Comparison of ENCODE assay signal across 1 cellular context in the genomic region with DNA sequence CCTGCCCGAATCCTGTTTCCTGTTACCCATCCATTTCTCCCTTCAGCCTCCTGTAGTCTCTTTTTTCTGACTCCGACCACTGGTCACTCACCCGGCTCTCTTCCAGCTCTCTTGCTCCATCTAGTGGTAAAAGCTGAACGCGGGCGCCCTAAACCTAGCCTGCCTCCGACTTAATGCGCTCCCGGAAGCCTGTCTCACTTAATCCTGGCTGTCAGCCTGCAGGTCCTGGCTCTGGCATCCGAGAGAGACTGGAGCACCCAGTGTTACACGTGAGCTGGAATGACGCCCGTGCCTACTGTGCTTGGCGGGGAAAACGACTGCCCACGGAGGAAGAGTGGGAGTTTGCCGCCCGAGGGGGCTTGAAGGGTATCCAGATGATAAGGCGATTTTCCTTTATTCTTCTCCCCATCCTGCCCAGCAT.
TF ChIP-seq lines count a peak whose summit lies in the region.

No MANE protein-coding gene starts in this region.

TF ChIP-seq in HEK293, 187 proteins besides CTCF, POLR2A, EP300 and RAD21 (continued from another document):
- no peak for TF ChIP-seq ZNF174 (tag by site-specific recombination; IDR thresholded peaks at IDR 0.05)
- TF ChIP-seq, protein P1, sequence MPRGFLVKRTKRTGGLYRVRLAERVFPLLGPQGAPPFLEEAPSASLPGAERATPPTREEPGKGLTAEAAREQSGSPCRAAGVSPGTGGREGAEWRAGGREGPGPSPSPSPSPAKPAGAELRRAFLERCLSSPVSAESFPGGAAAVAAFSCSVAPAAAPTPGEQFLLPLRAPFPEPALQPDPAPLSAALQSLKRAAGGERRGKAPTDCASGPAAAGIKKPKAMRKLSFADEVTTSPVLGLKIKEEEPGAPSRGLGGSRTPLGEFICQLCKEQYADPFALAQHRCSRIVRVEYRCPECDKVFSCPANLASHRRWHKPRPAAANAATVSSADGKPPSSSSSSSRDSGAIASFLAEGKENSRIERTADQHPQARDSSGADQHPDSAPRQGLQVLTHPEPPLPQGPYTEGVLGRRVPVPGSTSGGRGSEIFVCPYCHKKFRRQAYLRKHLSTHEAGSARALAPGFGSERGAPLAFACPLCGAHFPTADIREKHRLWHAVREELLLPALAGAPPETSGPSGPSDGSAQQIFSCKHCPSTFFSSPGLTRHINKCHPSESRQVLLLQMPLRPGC (tag by site-specific recombination; IDR thresholded peaks at IDR 0.05): no peak
- TF ChIP-seq ZNF23 (tag by site-specific recombination; IDR thresholded peaks at IDR 0.05; ENCODE audit: borderline replicate concordance): no peak
- TF ChIP-seq, protein P2, sequence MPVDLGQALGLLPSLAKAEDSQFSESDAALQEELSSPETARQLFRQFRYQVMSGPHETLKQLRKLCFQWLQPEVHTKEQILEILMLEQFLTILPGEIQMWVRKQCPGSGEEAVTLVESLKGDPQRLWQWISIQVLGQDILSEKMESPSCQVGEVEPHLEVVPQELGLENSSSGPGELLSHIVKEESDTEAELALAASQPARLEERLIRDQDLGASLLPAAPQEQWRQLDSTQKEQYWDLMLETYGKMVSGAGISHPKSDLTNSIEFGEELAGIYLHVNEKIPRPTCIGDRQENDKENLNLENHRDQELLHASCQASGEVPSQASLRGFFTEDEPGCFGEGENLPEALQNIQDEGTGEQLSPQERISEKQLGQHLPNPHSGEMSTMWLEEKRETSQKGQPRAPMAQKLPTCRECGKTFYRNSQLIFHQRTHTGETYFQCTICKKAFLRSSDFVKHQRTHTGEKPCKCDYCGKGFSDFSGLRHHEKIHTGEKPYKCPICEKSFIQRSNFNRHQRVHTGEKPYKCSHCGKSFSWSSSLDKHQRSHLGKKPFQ (tag by site-specific recombination; IDR thresholded peaks at IDR 0.05): no peak
- no peak for TF ChIP-seq ZNF112 (tag by site-specific recombination; IDR thresholded peaks at IDR 0.05)
- TF ChIP-seq ZNF660 (tag by site-specific recombination; IDR thresholded peaks at IDR 0.05): 0 out of 2 replicates have a peak, but pooled peaks have one; percentile 21
- TF ChIP-seq ZNF311 (tag by site-specific recombination; IDR thresholded peaks at IDR 0.05; ENCODE audit: borderline replicate concordance): no peak
- no peak for TF ChIP-seq ZNF335 (tag by site-specific recombination; conservative IDR thresholded peaks at IDR 0.05)
- TF ChIP-seq YY2 (tag by site-specific recombination; IDR thresholded peaks at IDR 0.05): no peak
- TF ChIP-seq, protein P3, sequence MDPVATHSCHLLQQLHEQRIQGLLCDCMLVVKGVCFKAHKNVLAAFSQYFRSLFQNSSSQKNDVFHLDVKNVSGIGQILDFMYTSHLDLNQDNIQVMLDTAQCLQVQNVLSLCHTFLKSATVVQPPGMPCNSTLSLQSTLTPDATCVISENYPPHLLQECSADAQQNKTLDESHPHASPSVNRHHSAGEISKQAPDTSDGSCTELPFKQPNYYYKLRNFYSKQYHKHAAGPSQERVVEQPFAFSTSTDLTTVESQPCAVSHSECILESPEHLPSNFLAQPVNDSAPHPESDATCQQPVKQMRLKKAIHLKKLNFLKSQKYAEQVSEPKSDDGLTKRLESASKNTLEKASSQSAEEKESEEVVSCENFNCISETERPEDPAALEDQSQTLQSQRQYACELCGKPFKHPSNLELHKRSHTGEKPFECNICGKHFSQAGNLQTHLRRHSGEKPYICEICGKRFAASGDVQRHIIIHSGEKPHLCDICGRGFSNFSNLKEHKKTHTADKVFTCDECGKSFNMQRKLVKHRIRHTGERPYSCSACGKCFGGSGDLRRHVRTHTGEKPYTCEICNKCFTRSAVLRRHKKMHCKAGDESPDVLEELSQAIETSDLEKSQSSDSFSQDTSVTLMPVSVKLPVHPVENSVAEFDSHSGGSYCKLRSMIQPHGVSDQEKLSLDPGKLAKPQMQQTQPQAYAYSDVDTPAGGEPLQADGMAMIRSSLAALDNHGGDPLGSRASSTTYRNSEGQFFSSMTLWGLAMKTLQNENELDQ (tag by site-specific recombination; IDR thresholded peaks at IDR 0.05; ENCODE audit: low read depth): no peak
- TF ChIP-seq ZBTB17 (tag by site-specific recombination; IDR thresholded peaks at IDR 0.05): peak; percentile 67
- no peak for TF ChIP-seq ZNF501 (tag by site-specific recombination; IDR thresholded peaks at IDR 0.05)
- 0 out of 2 replicates have a peak, but pooled peaks have one; percentile 48 for TF ChIP-seq ZNF76 (tag by site-specific recombination; IDR thresholded peaks at IDR 0.05; ENCODE audit: borderline replicate concordance, low read depth)
- TF ChIP-seq ZNF239 (tag by site-specific recombination; IDR thresholded peaks at IDR 0.05): no peak
- TF ChIP-seq MEIS1 (CRISPR knock-in tag; IDR thresholded peaks at IDR 0.05; ENCODE audit: borderline replicate concordance): no peak
